8 cellular contexts compared by ENCODE assay signal in genomic region chr3:154122096-154122911, GRCh38. TPM values are rescaled to one million over a fixed set of nuclear protein-coding genes. Genes with fewer than 3 reads are reported as not detected.
A peak's percentile ranks its signal among the peaks of the same experiment; 100 is the strongest.
DNase-seq lines count a peak whose midpoint lies in the region; ATAC-seq and TF ChIP-seq lines count a peak whose summit lies in the region.

No MANE protein-coding gene starts in this region.

- no peak overlapping the region for H3K27ac ChIP-seq in CD4-positive, alpha-beta T cell (ENCODE audit: low read depth, low read length)
- H3K27ac ChIP-seq in left ventricle myocardium inferior (replicated peaks) (peak overlapping the region; percentile 56), rectal smooth muscle tissue (ENCODE audit: low read depth, low read length) (peak overlapping the region; percentile 88)

- H3K27me3 ChIP-seq in CD4-positive, alpha-beta T cell (ENCODE audit: control insufficient read depth, insufficient read depth, low read length) = peaks cover 35% of the 10 kb centered on the region
- H3K27me3 ChIP-seq in left ventricle myocardium inferior (ENCODE audit: low read depth) = peaks cover 44% of the 10 kb centered on the region
- H3K27me3 ChIP-seq in rectal smooth muscle tissue (ENCODE audit: control insufficient read depth, insufficient read depth, low read length) = no peaks in the 10 kb centered on the region

- H3K4me3 Mint-ChIP-seq in CD4-positive, alpha-beta T cell = peak overlapping the region; percentile 85
- peak overlapping the region; percentile 74 for H3K4me3 Mint-ChIP-seq in activated T-cell treated with anti-CD3 and anti-CD28 coated beads, Interleukin-2, amount 50 U/mL, for 4 hours

- H3K27me3 Mint-ChIP-seq in CD4-positive, alpha-beta T cell = peaks cover 78% of the 10 kb centered on the region
- H3K27me3 Mint-ChIP-seq in activated T-cell treated with anti-CD3 and anti-CD28 coated beads, Interleukin-2, amount 50 U/mL, for 4 hours (ENCODE audit: low read depth) = peaks cover 66% of the 10 kb centered on the region

- H3K9me3 ChIP-seq in CD4-positive, alpha-beta T cell (ENCODE audit: control insufficient read depth, low read length) = no peaks in the 10 kb centered on the region
- H3K9me3 ChIP-seq in left ventricle myocardium inferior (replicated peaks) = no peaks in the 10 kb centered on the region

- ATAC-seq in CD4-positive, alpha-beta T cell (ENCODE audit: poor library complexity) = no peak
- ATAC-seq in activated T-cell treated with anti-CD3 and anti-CD28 coated beads, Interleukin-2, amount 50 U/mL, for 4 hours = peak; percentile 24 to 34

- CTCF ChIA-PET in CD4-positive, alpha-beta T cell (lab: Charles Lee) = no interaction called here

- H3K4me3 ChIP-seq in HFF-Myc (replicated peaks; ENCODE audit: low read depth, low read length) (peak overlapping the region; percentile 59), left ventricle myocardium inferior (peak overlapping the region; percentile 88), rectal smooth muscle tissue (ENCODE audit: low read length) (peak overlapping the region; percentile 89)

- no peaks in the 10 kb centered on the region for H3K36me3 Mint-ChIP-seq in CD4-positive, alpha-beta T cell (ENCODE audit: low read depth)
- H3K36me3 Mint-ChIP-seq in activated T-cell treated with anti-CD3 and anti-CD28 coated beads, Interleukin-2, amount 50 U/mL, for 4 hours (ENCODE audit: insufficient read depth) = no peaks in the 10 kb centered on the region

- peak in 1 of 10 experiments; percentile 0 for DNase-seq in CD4-positive, alpha-beta T cell
- DNase-seq in HFF-Myc (ENCODE audit: extremely low read depth, low read depth) (no peak), left ventricle myocardium inferior (peak; percentile 18), NCI-H446 (lab: John Stamatoyannopoulos, UW) (no peak), GF-D8 (lab: John Stamatoyannopoulos, UW) (no peak), inferior parietal cortex (ENCODE audit: extremely low spot score) (no peak)
- no peak for DNase-seq in activated T-cell treated with anti-CD3 and anti-CD28 coated beads, Interleukin-2, amount 50 U/mL, for 4 hours

- H3K9ac ChIP-seq in rectal smooth muscle tissue (ENCODE audit: low read length) = peak overlapping the region; percentile 35

- H3K9me3 Mint-ChIP-seq in CD4-positive, alpha-beta T cell = no peaks in the 10 kb centered on the region
- H3K9me3 Mint-ChIP-seq in activated T-cell treated with anti-CD3 and anti-CD28 coated beads, Interleukin-2, amount 50 U/mL, for 4 hours = no peaks in the 10 kb centered on the region

- H3K4me1 Mint-ChIP-seq in CD4-positive, alpha-beta T cell (ENCODE audit: low read depth) = peaks cover 18% of the 10 kb centered on the region
- H3K4me1 Mint-ChIP-seq in activated T-cell treated with anti-CD3 and anti-CD28 coated beads, Interleukin-2, amount 50 U/mL, for 4 hours (ENCODE audit: low read depth) = peaks cover 18% of the 10 kb centered on the region

- POLR2A ChIA-PET in CD4-positive, alpha-beta T cell (lab: Charles Lee) = no interaction called here

- H3K36me3 ChIP-seq in left ventricle myocardium inferior = no peaks in the 10 kb centered on the region
- H3K36me3 ChIP-seq in rectal smooth muscle tissue (ENCODE audit: control insufficient read depth, insufficient read depth, low read length) = no peaks in the 10 kb centered on the region

- intact Hi-C loops in CD4-positive, alpha-beta T cell (cut with DNase I, micrococcal nuclease) = no loop called here
- intact Hi-C loops in left ventricle myocardium inferior (cut with micrococcal nuclease) = loop anchor here (10.0 kb wide), 1 partner anchor 132 kb away; no protein-coding TSS in a partner anchor

- no peak overlapping the region for H3K27ac Mint-ChIP-seq in CD4-positive, alpha-beta T cell

- no peak for TF ChIP-seq CTCF in CD4-positive, alpha-beta T cell (IDR thresholded peaks at IDR 0.05)
- TF ChIP-seq CTCF in HFF-Myc (IDR thresholded peaks at IDR 0.05; ENCODE audit: low read depth, low read length, missing control alignments) (no peak), left ventricle myocardium inferior (IDR thresholded peaks at IDR 0.05; ENCODE audit: borderline replicate concordance) (no peak)

- H3K4me1 ChIP-seq in left ventricle myocardium inferior (peaks cover 35% of the 10 kb centered on the region), rectal smooth muscle tissue (ENCODE audit: control insufficient read depth, insufficient read depth, low read length) (peaks cover 4% of the 10 kb centered on the region)

RNA-seq across cellular contexts. Expression of gene ARHGEF26, which starts 1.1 kb away (rescaled TPM):
- under 1 TPM in 1 of 2 experiments, not detected in 1; 0.08 TPM for total RNA-seq in CD4-positive, alpha-beta T cell
- under 1 TPM in 2 of 3 donors, not detected in 1; 0.05 to 0.15 TPM for total RNA-seq in activated T-cell treated with anti-CD3 and anti-CD28 coated beads, Interleukin-2, amount 50 U/mL, for 4 hours
- total RNA-seq in left ventricle myocardium inferior = 1.2 TPM
